Comparison of ENCODE assay signal across 2 cellular contexts in the genomic region with DNA sequence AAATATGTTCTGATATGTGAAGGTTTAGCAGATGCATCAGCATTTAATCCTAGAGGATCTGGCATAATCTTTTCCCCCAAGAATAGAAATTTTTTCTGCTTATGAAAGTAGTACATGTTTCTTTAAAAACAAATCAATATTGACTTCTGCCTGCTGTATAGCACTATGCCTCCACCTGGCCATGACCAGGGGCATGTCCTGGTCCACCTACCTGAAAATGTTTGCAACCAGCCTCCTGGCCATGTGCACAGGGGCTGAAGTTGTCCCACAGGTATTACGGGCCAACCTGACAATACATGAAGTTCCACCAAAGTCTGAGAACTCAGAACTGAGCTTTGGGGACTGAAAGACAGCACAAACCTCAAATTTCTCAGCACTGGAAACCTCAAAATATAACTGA.
TF ChIP-seq lines count a peak whose summit lies in the region.

No MANE protein-coding gene starts in this region.

TF ChIP-seq in IMR-90, 13 proteins besides CTCF, POLR2A, EP300 and RAD21:
- TF ChIP-seq RFX5 (IDR thresholded peaks at IDR 0.05; ENCODE audit: low read depth, low read length), result no peak
- TF ChIP-seq CHD1 (IDR thresholded peaks at IDR 0.05; ENCODE audit: low read depth, low read length), result no peak

TF ChIP-seq in K562, 482 proteins besides CTCF, POLR2A, EP300 and RAD21:
- TF ChIP-seq ZNF197 (CRISPR knock-in tag; IDR thresholded peaks at IDR 0.05; ENCODE audit: low read depth) (no peak), WHSC1 (IDR thresholded peaks at IDR 0.05; ENCODE audit: low read length) (no peak), TBP (optimal IDR thresholded peaks at IDR 0.05; ENCODE audit: low read depth, low read length) (no peak), SMAD4 (CRISPR knock-in tag; conservative IDR thresholded peaks at IDR 0.05) (no peak), RBM34 (IDR thresholded peaks at IDR 0.05; ENCODE audit: borderline replicate concordance, insufficient read depth, low read length) (no peak)
- TF ChIP-seq, protein P1, sequence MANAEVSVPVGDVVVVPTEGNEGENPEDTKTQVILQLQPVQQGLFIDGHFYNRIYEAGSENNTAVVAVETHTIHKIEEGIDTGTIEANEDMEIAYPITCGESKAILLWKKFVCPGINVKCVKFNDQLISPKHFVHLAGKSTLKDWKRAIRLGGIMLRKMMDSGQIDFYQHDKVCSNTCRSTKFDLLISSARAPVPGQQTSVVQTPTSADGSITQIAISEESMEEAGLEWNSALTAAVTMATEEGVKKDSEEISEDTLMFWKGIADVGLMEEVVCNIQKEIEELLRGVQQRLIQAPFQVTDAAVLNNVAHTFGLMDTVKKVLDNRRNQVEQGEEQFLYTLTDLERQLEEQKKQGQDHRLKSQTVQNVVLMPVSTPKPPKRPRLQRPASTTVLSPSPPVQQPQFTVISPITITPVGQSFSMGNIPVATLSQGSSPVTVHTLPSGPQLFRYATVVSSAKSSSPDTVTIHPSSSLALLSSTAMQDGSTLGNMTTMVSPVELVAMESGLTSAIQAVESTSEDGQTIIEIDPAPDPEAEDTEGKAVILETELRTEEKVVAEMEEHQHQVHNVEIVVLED (CRISPR knock-in tag; IDR thresholded peaks at IDR 0.05), result no peak
- TF ChIP-seq, protein P2, sequence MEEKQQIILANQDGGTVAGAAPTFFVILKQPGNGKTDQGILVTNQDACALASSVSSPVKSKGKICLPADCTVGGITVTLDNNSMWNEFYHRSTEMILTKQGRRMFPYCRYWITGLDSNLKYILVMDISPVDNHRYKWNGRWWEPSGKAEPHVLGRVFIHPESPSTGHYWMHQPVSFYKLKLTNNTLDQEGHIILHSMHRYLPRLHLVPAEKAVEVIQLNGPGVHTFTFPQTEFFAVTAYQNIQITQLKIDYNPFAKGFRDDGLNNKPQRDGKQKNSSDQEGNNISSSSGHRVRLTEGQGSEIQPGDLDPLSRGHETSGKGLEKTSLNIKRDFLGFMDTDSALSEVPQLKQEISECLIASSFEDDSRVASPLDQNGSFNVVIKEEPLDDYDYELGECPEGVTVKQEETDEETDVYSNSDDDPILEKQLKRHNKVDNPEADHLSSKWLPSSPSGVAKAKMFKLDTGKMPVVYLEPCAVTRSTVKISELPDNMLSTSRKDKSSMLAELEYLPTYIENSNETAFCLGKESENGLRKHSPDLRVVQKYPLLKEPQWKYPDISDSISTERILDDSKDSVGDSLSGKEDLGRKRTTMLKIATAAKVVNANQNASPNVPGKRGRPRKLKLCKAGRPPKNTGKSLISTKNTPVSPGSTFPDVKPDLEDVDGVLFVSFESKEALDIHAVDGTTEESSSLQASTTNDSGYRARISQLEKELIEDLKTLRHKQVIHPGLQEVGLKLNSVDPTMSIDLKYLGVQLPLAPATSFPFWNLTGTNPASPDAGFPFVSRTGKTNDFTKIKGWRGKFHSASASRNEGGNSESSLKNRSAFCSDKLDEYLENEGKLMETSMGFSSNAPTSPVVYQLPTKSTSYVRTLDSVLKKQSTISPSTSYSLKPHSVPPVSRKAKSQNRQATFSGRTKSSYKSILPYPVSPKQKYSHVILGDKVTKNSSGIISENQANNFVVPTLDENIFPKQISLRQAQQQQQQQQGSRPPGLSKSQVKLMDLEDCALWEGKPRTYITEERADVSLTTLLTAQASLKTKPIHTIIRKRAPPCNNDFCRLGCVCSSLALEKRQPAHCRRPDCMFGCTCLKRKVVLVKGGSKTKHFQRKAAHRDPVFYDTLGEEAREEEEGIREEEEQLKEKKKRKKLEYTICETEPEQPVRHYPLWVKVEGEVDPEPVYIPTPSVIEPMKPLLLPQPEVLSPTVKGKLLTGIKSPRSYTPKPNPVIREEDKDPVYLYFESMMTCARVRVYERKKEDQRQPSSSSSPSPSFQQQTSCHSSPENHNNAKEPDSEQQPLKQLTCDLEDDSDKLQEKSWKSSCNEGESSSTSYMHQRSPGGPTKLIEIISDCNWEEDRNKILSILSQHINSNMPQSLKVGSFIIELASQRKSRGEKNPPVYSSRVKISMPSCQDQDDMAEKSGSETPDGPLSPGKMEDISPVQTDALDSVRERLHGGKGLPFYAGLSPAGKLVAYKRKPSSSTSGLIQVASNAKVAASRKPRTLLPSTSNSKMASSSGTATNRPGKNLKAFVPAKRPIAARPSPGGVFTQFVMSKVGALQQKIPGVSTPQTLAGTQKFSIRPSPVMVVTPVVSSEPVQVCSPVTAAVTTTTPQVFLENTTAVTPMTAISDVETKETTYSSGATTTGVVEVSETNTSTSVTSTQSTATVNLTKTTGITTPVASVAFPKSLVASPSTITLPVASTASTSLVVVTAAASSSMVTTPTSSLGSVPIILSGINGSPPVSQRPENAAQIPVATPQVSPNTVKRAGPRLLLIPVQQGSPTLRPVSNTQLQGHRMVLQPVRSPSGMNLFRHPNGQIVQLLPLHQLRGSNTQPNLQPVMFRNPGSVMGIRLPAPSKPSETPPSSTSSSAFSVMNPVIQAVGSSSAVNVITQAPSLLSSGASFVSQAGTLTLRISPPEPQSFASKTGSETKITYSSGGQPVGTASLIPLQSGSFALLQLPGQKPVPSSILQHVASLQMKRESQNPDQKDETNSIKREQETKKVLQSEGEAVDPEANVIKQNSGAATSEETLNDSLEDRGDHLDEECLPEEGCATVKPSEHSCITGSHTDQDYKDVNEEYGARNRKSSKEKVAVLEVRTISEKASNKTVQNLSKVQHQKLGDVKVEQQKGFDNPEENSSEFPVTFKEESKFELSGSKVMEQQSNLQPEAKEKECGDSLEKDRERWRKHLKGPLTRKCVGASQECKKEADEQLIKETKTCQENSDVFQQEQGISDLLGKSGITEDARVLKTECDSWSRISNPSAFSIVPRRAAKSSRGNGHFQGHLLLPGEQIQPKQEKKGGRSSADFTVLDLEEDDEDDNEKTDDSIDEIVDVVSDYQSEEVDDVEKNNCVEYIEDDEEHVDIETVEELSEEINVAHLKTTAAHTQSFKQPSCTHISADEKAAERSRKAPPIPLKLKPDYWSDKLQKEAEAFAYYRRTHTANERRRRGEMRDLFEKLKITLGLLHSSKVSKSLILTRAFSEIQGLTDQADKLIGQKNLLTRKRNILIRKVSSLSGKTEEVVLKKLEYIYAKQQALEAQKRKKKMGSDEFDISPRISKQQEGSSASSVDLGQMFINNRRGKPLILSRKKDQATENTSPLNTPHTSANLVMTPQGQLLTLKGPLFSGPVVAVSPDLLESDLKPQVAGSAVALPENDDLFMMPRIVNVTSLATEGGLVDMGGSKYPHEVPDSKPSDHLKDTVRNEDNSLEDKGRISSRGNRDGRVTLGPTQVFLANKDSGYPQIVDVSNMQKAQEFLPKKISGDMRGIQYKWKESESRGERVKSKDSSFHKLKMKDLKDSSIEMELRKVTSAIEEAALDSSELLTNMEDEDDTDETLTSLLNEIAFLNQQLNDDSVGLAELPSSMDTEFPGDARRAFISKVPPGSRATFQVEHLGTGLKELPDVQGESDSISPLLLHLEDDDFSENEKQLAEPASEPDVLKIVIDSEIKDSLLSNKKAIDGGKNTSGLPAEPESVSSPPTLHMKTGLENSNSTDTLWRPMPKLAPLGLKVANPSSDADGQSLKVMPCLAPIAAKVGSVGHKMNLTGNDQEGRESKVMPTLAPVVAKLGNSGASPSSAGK (IDR thresholded peaks at IDR 0.05), result no peak
- TF ChIP-seq, protein P3, sequence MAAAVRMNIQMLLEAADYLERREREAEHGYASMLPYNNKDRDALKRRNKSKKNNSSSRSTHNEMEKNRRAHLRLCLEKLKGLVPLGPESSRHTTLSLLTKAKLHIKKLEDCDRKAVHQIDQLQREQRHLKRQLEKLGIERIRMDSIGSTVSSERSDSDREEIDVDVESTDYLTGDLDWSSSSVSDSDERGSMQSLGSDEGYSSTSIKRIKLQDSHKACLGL (CRISPR knock-in tag; IDR thresholded peaks at IDR 0.05; ENCODE audit: borderline replicate concordance, poor library complexity, severe bottlenecking), result no peak
